In genomic region chr1:120354618-120355184, GRCh38 we compare ENCODE assay signal across 8 cellular contexts.
DNase-seq lines count a peak whose midpoint lies in the region; ATAC-seq and TF ChIP-seq lines count a peak whose summit lies in the region.
"Not testable (repeated sequence)": the region's sequence is repeated elsewhere in the genome, so short reads cannot be mapped to it uniquely, and the experiment has no call there.

No MANE protein-coding gene starts in this region.

- H3K9me3 ChIP-seq in MM.1S (replicated peaks; ENCODE audit: insufficient read depth, low read length); body of pancreas; thyroid gland: not testable (repeated sequence)

- H3K4me2 ChIP-seq in MM.1S (ENCODE audit: low read depth, low read length), result not testable (repeated sequence)

- H3K4me1 ChIP-seq in MM.1S (ENCODE audit: low read length); body of pancreas; thyroid gland: not testable (repeated sequence)

- intact Hi-C loops in body of pancreas (cut with DNase I); left ventricle myocardium superior (cut with micrococcal nuclease); thyroid gland (cut with DNase I): not testable (repeated sequence)

- H3K36me3 ChIP-seq in MM.1S (replicated peaks; ENCODE audit: insufficient read depth, low read length); body of pancreas (replicated peaks in 1 of 2; ENCODE audit: insufficient read depth in 1 of 2, low read depth in 2 of 2); thyroid gland: not testable (repeated sequence)

- H3K27me3 ChIP-seq in MM.1S (replicated peaks; ENCODE audit: insufficient read depth, low read length); body of pancreas; thyroid gland: not testable (repeated sequence)

- not testable (repeated sequence) for H3F3A ChIP-seq in MM.1S (ENCODE audit: insufficient read depth, low read length)

- H3K79me2 ChIP-seq in MM.1S (ENCODE audit: low read length), result not testable (repeated sequence)

- ATAC-seq in HG02610 (IDR thresholded peaks at IDR 0.05; ENCODE audit: unreplicated experiment), result peak; percentile 90
- ATAC-seq in activated CD4-positive, CD25-positive, alpha-beta regulatory T cell treated with anti-CD3 and anti-CD28 coated beads, Interleukin-2, amount 50 U/mL, for 24 hours, result peak; percentile 84 to 85
- peak; percentile 98 for ATAC-seq in body of pancreas
- peak; percentile 99 for ATAC-seq in left ventricle myocardium superior

- H3K4me3 ChIP-seq in GM12865 (ENCODE audit: low read depth, low read length), result peak overlapping the region; percentile 36
- not testable (repeated sequence) for H3K4me3 ChIP-seq in MM.1S (ENCODE audit: low read length); body of pancreas; thyroid gland (replicated peaks in 1 of 3)

- H3K9me2 ChIP-seq in MM.1S (replicated peaks; ENCODE audit: insufficient read depth, low read length), result not testable (repeated sequence)

- 5% methylated on average over 4 to 17 of the region's 30 CpGs for WGBS in body of pancreas, 2 donors
- WGBS in thyroid gland, 2 donors, result 29 to 76% methylated on average over 7 to 9 of the region's 30 CpGs

- TF ChIP-seq POLR2A in body of pancreas (IDR thresholded peaks at IDR 0.05) (peak in 2 of 3 donors; percentile 65 to 92), thyroid gland (IDR thresholded peaks at IDR 0.05) (peak in 1 of 2 donors; percentile 59)

- DNase-seq in GM12865 (ENCODE audit: low read depth) (peak; percentile 89), MM.1S (peak; percentile 6), body of pancreas (peak; percentile 53 to 68 (median 60)), left ventricle myocardium superior (peak; percentile 45), non-pigmented ciliary epithelial cell (ENCODE audit: low read depth) (peak; percentile 8), thyroid gland (peak; percentile 51 to 55)

- not testable (repeated sequence) for H4K20me1 ChIP-seq in MM.1S (ENCODE audit: insufficient read depth, low read length)

- not testable (repeated sequence) for H2AFZ ChIP-seq in MM.1S (ENCODE audit: low read length)

- not testable (repeated sequence) for H3K9ac ChIP-seq in MM.1S (ENCODE audit: low read length)

- not testable (repeated sequence) for TF ChIP-seq CTCF in GM12865 (IDR thresholded peaks at IDR 0.05; ENCODE audit: insufficient read depth, low read depth, low read length, missing control alignments); MM.1S (IDR thresholded peaks at IDR 0.05; ENCODE audit: low read length); body of pancreas (IDR thresholded peaks at IDR 0.05); thyroid gland (IDR thresholded peaks at IDR 0.05)

- H3K27ac ChIP-seq in MM.1S (ENCODE audit: low read length), result not testable (repeated sequence)
- H3K27ac ChIP-seq in body of pancreas, result peak overlapping the region in 3 of 4 donors; percentile 61 to 77 (median 69)
- H3K27ac ChIP-seq in thyroid gland, result peak overlapping the region in 2 of 3 donors; percentile 49 to 87

Comparison
In these comparisons a context has a peak if more than half of its experiments do, and no peak if none do; other contexts are left out.
1. DNase-seq: peak in every context shown above with its lines; median percentile 89 in GM12865; 60 in body of pancreas; 53 in thyroid gland; 45 in left ventricle myocardium superior; 8 in non-pigmented ciliary epithelial cell; 6 in MM.1S.